Comparison of ENCODE assay signal across 23 cellular contexts in the genomic region with DNA sequence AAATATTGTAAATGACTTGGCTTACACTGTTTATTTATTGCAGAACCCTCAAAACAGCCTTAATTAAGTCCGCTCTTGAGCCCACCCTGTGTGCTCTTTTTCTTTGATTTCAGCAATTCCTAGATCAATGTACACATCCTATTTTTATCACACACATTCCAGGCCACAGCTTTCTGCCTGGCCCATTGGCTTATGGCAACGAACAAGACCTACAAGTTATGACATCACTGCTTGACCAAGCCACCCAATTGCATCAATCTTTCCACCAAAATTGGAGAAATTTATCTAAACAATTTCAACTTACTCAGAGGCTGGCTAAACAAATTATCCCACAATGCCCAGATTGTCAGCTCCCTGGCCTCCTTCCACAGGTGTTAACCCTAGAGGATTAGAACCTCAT.
"Had no signal": no experiment of that assay in that cellular context is flagged by ENCODE, and none has a peak within 500 bp of the region (broad histone marks: within the 10 kb centered on the region; RNA-seq: fewer than 3 reads in every experiment).

No MANE protein-coding gene starts in this region.

- H3K27me3 ChIP-seq: body of pancreas, colonic mucosa, esophagus squamous epithelium, tibial nerve, vagina had no signal

- ATAC-seq: activated CD8-positive, alpha-beta memory T cell treated with anti-CD3 and anti-CD28 coated beads, Interleukin-2, amount 10 ng/mL, durations not matched to agents 7 days and 5 days; body of pancreas; natural killer cell treated with Interleukin-12 subunit alpha and Interleukin-12 subunit beta and Interleukin-15 and Interleukin-18, amount 100 ng/mL, for 72 hours; right cardiac atrium had no signal

- H3K9me3 ChIP-seq: body of pancreas, colonic mucosa, prostate gland, vagina had no signal

- FAIRE-seq: endothelial cell of umbilical vein, small intestine had no signal

- H3K36me3 ChIP-seq: colonic mucosa, prostate gland, vagina, WERI-Rb-1 had no signal

- H3K4me3 ChIP-seq: body of pancreas, colonic mucosa, esophagus squamous epithelium, left ventricle myocardium inferior, prostate gland, tibial nerve, vagina had no signal

- H3K4me1 ChIP-seq: body of pancreas, esophagus squamous epithelium, left ventricle myocardium inferior, prostate gland, tibial nerve, vagina had no signal

- DNase-seq: activated CD4-positive, alpha-beta memory T cell treated with anti-CD3 and anti-CD28 coated beads for 36 hours; activated CD8-positive, alpha-beta memory T cell treated with anti-CD3 and anti-CD28 coated beads, Interleukin-2, amount 10 ng/mL, durations not matched to agents 7 days and 5 days; activated gamma-delta T cell; activated T-cell treated with anti-CD3 and anti-CD28 coated beads, Interleukin-2, amount 50 U/mL, for 1 hour; amygdala; body of pancreas; caudate nucleus; colonic mucosa; esophagus squamous epithelium; hippocampal formation; left ventricle myocardium inferior; nucleus accumbens; right cardiac atrium; stimulated activated CD4-positive, alpha-beta T cell treated with anti-CD3 and anti-CD28 coated beads, Interleukin-4, amount 100 ng/mL, for 24 hours; stimulated activated naive CD4-positive, alpha-beta T cell treated with Interleukin-2 at 50 U/mL for 16 hours; substantia nigra; WERI-Rb-1 had no signal

- H3K27ac ChIP-seq: body of pancreas, colonic mucosa, esophagus squamous epithelium, left ventricle myocardium inferior, tibial nerve, vagina, WERI-Rb-1 had no signal
